Comparison of ENCODE assay signal across 16 cellular contexts in the genomic region with DNA sequence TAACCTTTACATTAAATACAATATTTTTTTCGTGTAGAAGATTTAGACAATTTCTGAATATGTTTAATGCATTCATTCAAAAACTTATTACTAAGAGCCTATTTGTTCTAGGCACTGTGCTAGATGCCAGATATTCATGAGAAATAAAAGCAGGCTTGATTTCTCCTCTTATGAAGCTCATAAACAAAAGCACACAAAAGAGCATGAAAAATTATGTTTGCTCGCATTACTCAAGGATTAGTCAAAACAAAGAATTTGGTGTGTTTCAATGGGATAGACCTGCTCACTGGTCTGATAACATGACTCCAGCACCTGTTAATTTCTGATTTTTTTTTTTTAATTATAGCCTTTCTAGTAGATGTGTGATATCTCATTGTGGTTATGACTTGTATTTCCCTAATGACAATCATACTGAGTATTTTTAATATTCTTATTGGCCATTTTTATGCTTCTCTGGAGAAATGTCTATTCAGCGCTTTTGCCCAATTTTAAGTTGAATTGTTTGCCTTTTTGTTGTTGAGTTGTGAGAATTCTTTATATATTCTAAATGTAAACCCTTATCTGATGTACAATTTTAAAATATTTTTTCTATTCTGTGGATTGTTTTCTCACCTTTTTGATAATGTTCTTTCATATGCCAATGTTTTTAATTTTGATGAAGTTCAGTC.
DNase-seq lines count a peak whose midpoint lies in the region; TF ChIP-seq lines count a peak whose summit lies in the region.
"Had no signal": no experiment of that assay in that cellular context is flagged by ENCODE, and none has a peak within 500 bp of the region (broad histone marks: within the 10 kb centered on the region; RNA-seq: fewer than 3 reads in every experiment).

No MANE protein-coding gene starts in this region.

- DNase-seq in COR-L47 (lab: John Stamatoyannopoulos, UW) (peak; percentile 33), LHCN-M2 (ENCODE audit: low read depth) (peak; percentile 34), NCI-H69 (lab: John Stamatoyannopoulos, UW) (peak; percentile 25), epithelial cell of esophagus (ENCODE audit: low read depth) (peak; percentile 11), NCI-H2171 treated with DMSO at 0.1 percent for 48 hours (lab: John Stamatoyannopoulos, UW) (no peak), ureter (ENCODE audit: low spot score) (no peak)
- no peak for DNase-seq in activated CD8-positive, alpha-beta memory T cell treated with anti-CD3 and anti-CD28 coated beads, Interleukin-2, amount 50 U/mL, for 48 hours
- DNase-seq: CD8-positive, alpha-beta T cell; GOT3; HCEC 1CT; NCI-H1048; NCI-H1694; NCI-H2029 treated with DMSO at 0.1 percent for 48 hours; NCI-H226; NCI-H510A; T-helper 17 cell had no signal

- TF ChIP-seq CTCF in epithelial cell of esophagus (IDR thresholded peaks at IDR 0.05; ENCODE audit: insufficient read depth, low read depth, low read length, missing control alignments), result no peak

- no peak overlapping the region for H3K4me3 ChIP-seq in epithelial cell of esophagus (ENCODE audit: low read length)

Comparison
In these comparisons a context has a peak if more than half of its experiments do, and no peak if none do; other contexts are left out.
1. DNase-seq: peak in COR-L47 (single experiment), LHCN-M2 (single experiment), NCI-H69 (single experiment) and epithelial cell of esophagus (single experiment); none in activated CD8-positive, alpha-beta memory T cell treated with anti-CD3 and anti-CD28 coated beads, Interleukin-2, amount 50 U/mL, for 48 hours (single experiment), NCI-H2171 treated with DMSO at 0.1 percent for 48 hours (single experiment) and ureter (single experiment).